Comparison of ENCODE assay signal across 21 cellular contexts in genomic region chr12:132502882-132503193, GRCh38. TPM values are rescaled to one million over a fixed set of nuclear protein-coding genes. Genes with fewer than 3 reads are reported as not detected.
DNase-seq lines count a peak whose midpoint lies in the region; ATAC-seq and TF ChIP-seq lines count a peak whose summit lies in the region.
"Had no signal": no experiment of that assay in that cellular context is flagged by ENCODE, and none has a peak within 500 bp of the region (broad histone marks: within the 10 kb centered on the region; RNA-seq: fewer than 3 reads in every experiment).

No MANE protein-coding gene starts in this region.

- H3K36me3 Mint-ChIP-seq in activated T-cell treated with anti-CD3 and anti-CD28 coated beads, Interleukin-2, amount 50 U/mL, for 24 hours (ENCODE audit: low read depth): no peaks in the 10 kb centered on the region
- peaks cover 56% of the 10 kb centered on the region for H3K36me3 Mint-ChIP-seq in effector memory CD8-positive, alpha-beta T cell (ENCODE audit: insufficient read depth)

- POLR2A ChIA-PET in PC-3 (lab: Charles Lee; ENCODE audit: unreplicated experiment): no interaction called here

- no peak overlapping the region for H3K4me3 ChIP-seq in PC-3 (ENCODE audit: low read length)
- H3K4me3 ChIP-seq in gastrocnemius medialis: no peak overlapping the region
- H3K4me3 ChIP-seq: GM12878, SK-N-MC had no signal

- H3K36me3 ChIP-seq in PC-3 (ENCODE audit: low read depth, low read length): no peaks in the 10 kb centered on the region
- no peaks in the 10 kb centered on the region for H3K36me3 ChIP-seq in gastrocnemius medialis

- intact Hi-C loops in PC-3 (cut with micrococcal nuclease) (no loop called here), gastrocnemius medialis (cut with DNase I; ENCODE audit: low total_unique reads) (no loop called here)

- in situ Hi-C loops in gastrocnemius medialis (cut with MboI; ENCODE audit: low sequenced_read_pairs in 4 of 4): no loop called here

- no peaks in the 10 kb centered on the region for H3K9me3 Mint-ChIP-seq in activated T-cell treated with anti-CD3 and anti-CD28 coated beads, Interleukin-2, amount 50 U/mL, for 24 hours
- no peaks in the 10 kb centered on the region for H3K9me3 Mint-ChIP-seq in effector memory CD8-positive, alpha-beta T cell
- H3K9me3 Mint-ChIP-seq: CD8-positive, alpha-beta memory T cell; HFFc6 had no signal

- H3K27me3 ChIP-seq in PC-3 (ENCODE audit: low read length) (no peaks in the 10 kb centered on the region), gastrocnemius medialis (no peaks in the 10 kb centered on the region)

- peak overlapping the region; percentile 7; the same call in 1 of the 2 replicates for H3K4me2 ChIP-seq in PC-3 (ENCODE audit: low read length)

- TF ChIP-seq CTCF in PC-3 (conservative IDR thresholded peaks at IDR 0.05; ENCODE audit: low read depth, low read length) (no peak), gastrocnemius medialis (IDR thresholded peaks at IDR 0.05 in 4 of 5, conservative IDR thresholded peaks at IDR 0.05 in 1 of 5) (no peak)

- TF ChIP-seq POLR2A in gastrocnemius medialis (IDR thresholded peaks at IDR 0.05): no peak

- no peak overlapping the region for H3K9ac ChIP-seq in PC-3 (ENCODE audit: low read length)

- H3K27me3 Mint-ChIP-seq in activated T-cell treated with anti-CD3 and anti-CD28 coated beads, Interleukin-2, amount 50 U/mL, for 24 hours: no peaks in the 10 kb centered on the region
- H3K27me3 Mint-ChIP-seq in effector memory CD8-positive, alpha-beta T cell: no peaks in the 10 kb centered on the region
- H3K27me3 Mint-ChIP-seq: B cell had no signal

- H3K9me3 ChIP-seq in PC-3 (ENCODE audit: low read length): no peaks in the 10 kb centered on the region
- H3K9me3 ChIP-seq in gastrocnemius medialis: no peaks in the 10 kb centered on the region

- H3K4me1 Mint-ChIP-seq in activated T-cell treated with anti-CD3 and anti-CD28 coated beads, Interleukin-2, amount 50 U/mL, for 24 hours (ENCODE audit: low read depth): peaks cover 72% of the 10 kb centered on the region
- H3K4me1 Mint-ChIP-seq in effector memory CD8-positive, alpha-beta T cell (ENCODE audit: low read depth in 2 of 2): peaks cover 61 to 72% of the 10 kb centered on the region in 2 donors

- H2AFZ ChIP-seq in PC-3 (ENCODE audit: low read length): no peak overlapping the region

- no peak for DNase-seq in activated T-cell treated with anti-CD3 and anti-CD28 coated beads, Interleukin-2, amount 50 U/mL, for 24 hours
- no peak for DNase-seq in activated T-cell treated with anti-CD3 and anti-CD28 coated beads, Interleukin-2, amount 50 U/mL, for 48 hours
- no peak for DNase-seq in PC-3
- DNase-seq in effector memory CD8-positive, alpha-beta T cell: no peak
- DNase-seq in gastrocnemius medialis: no peak
- no peak for DNase-seq in effector CD4-positive, alpha-beta T cell
- DNase-seq: 8988T; CD8-positive, alpha-beta memory T cell; DMS53; EL; HFFc6; NCI-H1048; NCI-H1436; NCI-H2081 treated with DMSO at 0.1 percent for 48 hours; SHP77 had no signal

- CTCF ChIA-PET in PC-3 (lab: Charles Lee): no interaction called here

- peaks cover 98% of the 10 kb centered on the region for H3K79me2 ChIP-seq in PC-3 (ENCODE audit: low read length)

- peak overlapping the region; percentile 69 for H3K27ac Mint-ChIP-seq in activated T-cell treated with anti-CD3 and anti-CD28 coated beads, Interleukin-2, amount 50 U/mL, for 24 hours
- H3K27ac Mint-ChIP-seq in effector memory CD8-positive, alpha-beta T cell: peak overlapping the region; percentile 83 to 88
- H3K27ac Mint-ChIP-seq: B cell, HFFc6 had no signal

- H3K4me1 ChIP-seq in PC-3 (ENCODE audit: insufficient read depth, low read length) (peaks cover 19% of the 10 kb centered on the region), gastrocnemius medialis (peaks cover 89 to 94% of the 10 kb centered on the region in 2 donors)

- H3K27ac ChIP-seq in PC-3 (ENCODE audit: low read length): no peak overlapping the region
- peak overlapping the region in 3 of 4 donors; percentile 42 to 87 (median 52) for H3K27ac ChIP-seq in gastrocnemius medialis
- H3K27ac ChIP-seq: HL-60 had no signal

- no peaks in the 10 kb centered on the region for H3F3A ChIP-seq in PC-3 (ENCODE audit: low read length, unreplicated experiment)

- H3K4me3 Mint-ChIP-seq in activated T-cell treated with anti-CD3 and anti-CD28 coated beads, Interleukin-2, amount 50 U/mL, for 24 hours: no peak overlapping the region
- H3K4me3 Mint-ChIP-seq in effector memory CD8-positive, alpha-beta T cell: peak overlapping the region in 1 of 2 donors; percentile 42
- H3K4me3 Mint-ChIP-seq: B cell, HFFc6 had no signal

- H3K9me2 ChIP-seq in PC-3 (replicated peaks; ENCODE audit: low read length): no peaks in the 10 kb centered on the region

- ATAC-seq in PC-3 (no peak), gastrocnemius medialis (no peak), GM21390 (IDR thresholded peaks at IDR 0.05; ENCODE audit: unreplicated experiment) (no peak), GM18498 (IDR thresholded peaks at IDR 0.05; ENCODE audit: unreplicated experiment) (no peak)
- no peak for ATAC-seq in effector memory CD8-positive, alpha-beta T cell (replicated peaks)

- BruUV-seq in PC-3 (replicated peaks; lab: Mats Ljungman, UMichigan): no TSS peak

- H4K20me1 ChIP-seq in PC-3 (ENCODE audit: low read length): peaks cover 91% of the 10 kb centered on the region

RNA-seq across cellular contexts. Expression of gene FBRSL1, which starts 12.9 kb away (rescaled TPM):
- total RNA-seq in PC-3 (2014; rRNA removed) (45.3 and 62.3 TPM in 2 replicates), gastrocnemius medialis (10 to 100 TPM in 3 of 4 donors, 1 to 10 TPM in 1; 8.4 to 29.4 (median 22.8) TPM)
